10 cellular contexts compared by ENCODE assay signal in genomic region chrX:24117288-24117687, GRCh38. TPM values are rescaled to one million over a fixed set of nuclear protein-coding genes. Genes with fewer than 3 reads are reported as not detected.
DNase-seq lines count a peak whose midpoint lies in the region; ATAC-seq and TF ChIP-seq lines count a peak whose summit lies in the region.
"Had no signal": no experiment of that assay in that cellular context is flagged by ENCODE, and none has a peak within 500 bp of the region (broad histone marks: within the 10 kb centered on the region; RNA-seq: fewer than 3 reads in every experiment).

No MANE protein-coding gene starts in this region.

- intact Hi-C loops in Right ventricle myocardium superior (cut with DNase I) = no loop called here
- intact Hi-C loops in vagina (cut with DNase I) = no loop called here

- H3K27ac ChIP-seq in right atrium auricular region (no peak overlapping the region), vagina (peak overlapping the region; percentile 63)
- H3K27ac ChIP-seq in effector memory CD4-positive, alpha-beta T cell (ENCODE audit: insufficient read depth, low read length, poor library complexity, severe bottlenecking) = no peak overlapping the region

- peaks cover 14% of the 10 kb centered on the region for H3K4me1 Mint-ChIP-seq in mesothelial cell of epicardium
- H3K4me1 Mint-ChIP-seq: B cell had no signal

- H3K4me3 Mint-ChIP-seq in mesothelial cell of epicardium = no peak overlapping the region
- H3K4me3 Mint-ChIP-seq: B cell had no signal

- H3K36me3 Mint-ChIP-seq in mesothelial cell of epicardium = peaks cover 4% of the 10 kb centered on the region

- H3K4me1 ChIP-seq in right atrium auricular region (peaks cover 0 to 3% of the 10 kb centered on the region in 2 donors), vagina (peaks cover 14% of the 10 kb centered on the region)
- no peaks in the 10 kb centered on the region for H3K4me1 ChIP-seq in effector memory CD4-positive, alpha-beta T cell (ENCODE audit: control insufficient read depth, insufficient read depth, low read length, poor library complexity, severe bottlenecking)

- DNase-seq in Right ventricle myocardium superior (no peak), right atrium auricular region (ENCODE audit: low spot score) (no peak), choroid plexus epithelial cell (ENCODE audit: low read depth) (peak; percentile 77), mesothelial cell of epicardium (ENCODE audit: low spot score in 2 of 2, unreplicated experiment in 2 of 2) (no peak), vagina (ENCODE audit: extremely low spot score in 2 of 2) (no peak), DMS114 treated with DMSO at 0.1 percent for 48 hours (lab: John Stamatoyannopoulos, UW; ENCODE audit: unreplicated experiment) (no peak)
- no peak for DNase-seq in effector memory CD4-positive, alpha-beta T cell
- DNase-seq: activated CD4-positive, CD25-positive, alpha-beta regulatory T cell had no signal

- no peaks in the 10 kb centered on the region for H3K27me3 Mint-ChIP-seq in mesothelial cell of epicardium (ENCODE audit: low read depth)
- H3K27me3 Mint-ChIP-seq: B cell had no signal

- H3K27ac Mint-ChIP-seq in mesothelial cell of epicardium = peak overlapping the region; percentile 85
- H3K27ac Mint-ChIP-seq: B cell had no signal

- H3K4me3 ChIP-seq in right atrium auricular region (no peak overlapping the region), choroid plexus epithelial cell (ENCODE audit: low read depth, low read length) (no peak overlapping the region), vagina (no peak overlapping the region)
- H3K4me3 ChIP-seq in effector memory CD4-positive, alpha-beta T cell (ENCODE audit: insufficient read depth, low read depth, low read length, poor library complexity, severe bottlenecking) = no peak overlapping the region

- H3K27me3 ChIP-seq in right atrium auricular region = no peaks in the 10 kb centered on the region
- H3K27me3 ChIP-seq in vagina = no peaks in the 10 kb centered on the region
- H3K27me3 ChIP-seq in effector memory CD4-positive, alpha-beta T cell (replicated peaks; ENCODE audit: control insufficient read depth, insufficient read depth, low read length, poor library complexity, severe bottlenecking) = no peaks in the 10 kb centered on the region

- TF ChIP-seq POLR2A in vagina (IDR thresholded peaks at IDR 0.05) = no peak

- no peaks in the 10 kb centered on the region for H3K36me3 ChIP-seq in right atrium auricular region
- no peaks in the 10 kb centered on the region for H3K36me3 ChIP-seq in vagina
- no peaks in the 10 kb centered on the region for H3K36me3 ChIP-seq in effector memory CD4-positive, alpha-beta T cell (ENCODE audit: control insufficient read depth, insufficient read depth, low read length)

- no peaks in the 10 kb centered on the region for H3K9me3 Mint-ChIP-seq in mesothelial cell of epicardium

- TF ChIP-seq CTCF in right atrium auricular region (IDR thresholded peaks at IDR 0.05) = no peak
- TF ChIP-seq CTCF in choroid plexus epithelial cell (conservative IDR thresholded peaks at IDR 0.05; ENCODE audit: low read depth, low read length) = no peak
- no peak for TF ChIP-seq CTCF in mesothelial cell of epicardium (IDR thresholded peaks at IDR 0.05; ENCODE audit: unreplicated experiment)
- no peak for TF ChIP-seq CTCF in vagina (IDR thresholded peaks at IDR 0.05)

- H3K9me3 ChIP-seq in right atrium auricular region = no peaks in the 10 kb centered on the region
- H3K9me3 ChIP-seq in vagina = no peaks in the 10 kb centered on the region
- no peaks in the 10 kb centered on the region for H3K9me3 ChIP-seq in effector memory CD4-positive, alpha-beta T cell (ENCODE audit: control insufficient read depth, low read length)

- ATAC-seq in Right ventricle myocardium superior (ENCODE audit: poor library complexity) (peak; percentile 65), GM18858 (IDR thresholded peaks at IDR 0.05; ENCODE audit: unreplicated experiment) (no peak)

RNA-seq across cellular contexts. Expression of gene ZFX, which starts 32.2 kb away (rescaled TPM):
- total RNA-seq in Right ventricle myocardium superior (32.9 TPM), right atrium auricular region (10 to 100 TPM; 32.6 to 36.6 TPM), mesothelial cell of epicardium (131 to 145 TPM (median 143 TPM) in 3 replicates), vagina (62.4 TPM)
